In the genomic region with DNA sequence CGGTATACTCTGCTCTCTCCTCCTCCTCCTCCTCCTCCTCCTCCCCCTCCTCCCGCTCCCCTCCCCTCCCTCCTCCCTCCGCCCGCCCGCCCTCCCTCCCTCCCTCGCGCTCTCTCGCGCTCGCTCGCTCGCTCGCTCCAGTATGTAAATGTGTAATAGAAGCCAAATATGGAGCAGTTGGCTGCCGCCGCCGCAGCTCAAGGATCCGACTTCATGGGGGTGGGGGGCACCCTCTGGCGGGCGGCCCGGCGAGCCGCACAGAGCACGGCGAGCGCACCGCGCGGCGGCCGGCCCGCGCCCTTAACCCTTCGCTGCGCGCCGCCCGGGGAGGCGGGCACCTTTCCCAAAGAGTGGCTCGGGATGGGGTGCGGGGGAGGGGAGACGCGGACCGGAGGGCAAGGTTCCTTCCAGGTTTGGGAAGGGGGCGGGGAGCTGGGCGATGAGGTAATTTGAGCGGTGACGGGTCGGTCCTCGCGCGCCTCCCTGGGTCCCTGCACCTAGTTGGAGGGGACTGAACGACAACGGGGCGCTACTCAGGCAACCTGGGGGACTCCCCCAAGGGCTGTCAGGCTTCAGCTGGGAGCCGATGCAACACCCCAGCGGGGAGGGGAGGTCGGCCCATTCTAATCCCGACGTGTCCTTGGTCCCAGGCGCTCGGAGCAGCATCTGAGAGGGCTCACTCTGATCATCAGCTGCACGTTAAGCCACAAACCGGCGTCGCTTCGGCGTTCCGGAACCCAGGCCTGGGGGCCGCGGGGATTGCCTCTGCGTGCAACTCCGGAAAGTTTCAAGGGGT, we compare ENCODE assay signal across 8 cellular contexts. TPM values are rescaled to one million over a fixed set of nuclear protein-coding genes. Genes with fewer than 3 reads are reported as not detected.
A peak's percentile ranks its signal among the peaks of the same experiment; 100 is the strongest.
DNase-seq lines count a peak whose midpoint lies in the region; ATAC-seq and TF ChIP-seq lines count a peak whose summit lies in the region.

No MANE protein-coding gene starts in this region.

- peak overlapping the region; percentile 100 for H3K4me3 Mint-ChIP-seq in activated CD8-positive, alpha-beta memory T cell treated with anti-CD3 and anti-CD28 coated beads, Interleukin-2, amount 10 ng/mL, durations not matched to agents 7 days and 5 days
- H3K4me3 Mint-ChIP-seq in mesothelial cell of epicardium, result peak overlapping the region; percentile 97

- H3K9ac ChIP-seq in endocrine pancreas (ENCODE audit: control insufficient read depth, insufficient read depth, low read length), result peak overlapping the region; percentile 83

- TF ChIP-seq CTCF in AG09309 (IDR thresholded peaks at IDR 0.05; ENCODE audit: control insufficient read depth, insufficient read depth, low read depth, low read length, missing control alignments) (peak; percentile 21), mesothelial cell of epicardium (IDR thresholded peaks at IDR 0.05; ENCODE audit: unreplicated experiment) (no peak)

- H3K4me3 ChIP-seq in AG09309 (ENCODE audit: control insufficient read depth, low read depth, low read length) (peak overlapping the region; percentile 92), endocrine pancreas (ENCODE audit: control insufficient read depth, insufficient read depth, low read length) (peak overlapping the region; percentile 92)

- H3K9me3 ChIP-seq in endocrine pancreas (ENCODE audit: control insufficient read depth, low read length), result no peaks in the 10 kb centered on the region

- CTCF ChIA-PET in activated CD8-positive, alpha-beta memory T cell treated with anti-CD3 and anti-CD28 coated beads, Interleukin-2, amount 10 ng/mL, durations not matched to agents 7 days and 5 days (lab: Charles Lee), result interaction anchor here (0.7 to 5.8 kb wide), 41 partner anchors 11 to 442 kb away, joined by 3 to 60 read pairs (median 5); no protein-coding TSS in a partner anchor

- peaks cover 13% of the 10 kb centered on the region for H3K4me1 ChIP-seq in endocrine pancreas (ENCODE audit: control insufficient read depth, insufficient read depth, low read length)

- no peaks in the 10 kb centered on the region for H3K27me3 ChIP-seq in endocrine pancreas (ENCODE audit: control insufficient read depth, insufficient read depth, low read length)

- peaks cover 14% of the 10 kb centered on the region for H3K36me3 Mint-ChIP-seq in activated CD8-positive, alpha-beta memory T cell treated with anti-CD3 and anti-CD28 coated beads, Interleukin-2, amount 10 ng/mL, durations not matched to agents 7 days and 5 days
- H3K36me3 Mint-ChIP-seq in mesothelial cell of epicardium, result no peaks in the 10 kb centered on the region

- no peaks in the 10 kb centered on the region for H3K27me3 Mint-ChIP-seq in activated CD8-positive, alpha-beta memory T cell treated with anti-CD3 and anti-CD28 coated beads, Interleukin-2, amount 10 ng/mL, durations not matched to agents 7 days and 5 days
- H3K27me3 Mint-ChIP-seq in mesothelial cell of epicardium (ENCODE audit: low read depth), result no peaks in the 10 kb centered on the region

- H3K27ac Mint-ChIP-seq in activated CD8-positive, alpha-beta memory T cell treated with anti-CD3 and anti-CD28 coated beads, Interleukin-2, amount 10 ng/mL, durations not matched to agents 7 days and 5 days, result peak overlapping the region; percentile 99
- H3K27ac Mint-ChIP-seq in mesothelial cell of epicardium, result peak overlapping the region; percentile 99

- no peaks in the 10 kb centered on the region for H3K9me3 Mint-ChIP-seq in activated CD8-positive, alpha-beta memory T cell treated with anti-CD3 and anti-CD28 coated beads, Interleukin-2, amount 10 ng/mL, durations not matched to agents 7 days and 5 days (ENCODE audit: low read depth)
- H3K9me3 Mint-ChIP-seq in mesothelial cell of epicardium, result no peaks in the 10 kb centered on the region

- ATAC-seq in GM18861 (IDR thresholded peaks at IDR 0.05; ENCODE audit: unreplicated experiment) (peak; percentile 29), HG03095 (IDR thresholded peaks at IDR 0.05; ENCODE audit: unreplicated experiment) (peak; percentile 46)
- peak; percentile 68 for ATAC-seq in activated CD8-positive, alpha-beta memory T cell treated with anti-CD3 and anti-CD28 coated beads, Interleukin-2, amount 10 ng/mL, durations not matched to agents 7 days and 5 days

- peak; percentile 66 for DNase-seq in AG09309 (ENCODE audit: low read depth)
- DNase-seq in NCI-H748 (lab: John Stamatoyannopoulos, UW; ENCODE audit: unreplicated experiment), result peak; percentile 94
- DNase-seq in activated CD8-positive, alpha-beta memory T cell treated with anti-CD3 and anti-CD28 coated beads, Interleukin-2, amount 10 ng/mL, durations not matched to agents 7 days and 5 days, result peak; percentile 95
- DNase-seq in mesothelial cell of epicardium (ENCODE audit: low spot score in 2 of 2, unreplicated experiment in 2 of 2), result peak; percentile 67 to 80
- peak; percentile 68 to 70 for DNase-seq in stimulated activated CD8-positive, alpha-beta memory T cell treated with anti-CD3 and anti-CD28 coated beads, Interleukin-15, amount 100 ng/mL, for 4 hours (ENCODE audit: low read depth in 2 of 2)

- H3K36me3 ChIP-seq in endocrine pancreas (ENCODE audit: control insufficient read depth, insufficient read depth, low read length), result no peaks in the 10 kb centered on the region

- peaks cover 59% of the 10 kb centered on the region for H3K4me1 Mint-ChIP-seq in activated CD8-positive, alpha-beta memory T cell treated with anti-CD3 and anti-CD28 coated beads, Interleukin-2, amount 10 ng/mL, durations not matched to agents 7 days and 5 days
- H3K4me1 Mint-ChIP-seq in mesothelial cell of epicardium, result peaks cover 54% of the 10 kb centered on the region

RNA-seq across cellular contexts. Expression of gene ATXN1, which starts 0.4 kb away (rescaled TPM):
- 100 to 1,000 TPM in 1 of 2 experiments, 10 to 100 TPM in 1; 84.6 to 117 TPM for total RNA-seq in activated CD8-positive, alpha-beta memory T cell treated with anti-CD3 and anti-CD28 coated beads, Interleukin-2, amount 10 ng/mL, durations not matched to agents 7 days and 5 days
- total RNA-seq in mesothelial cell of epicardium, result 54.6 to 62.9 TPM (median 59.5 TPM) in 3 replicates

Comparison
In these comparisons a context has a peak if more than half of its experiments do, and no peak if none do; other contexts are left out.
1. Peak in every context shown above with its lines: DNase-seq, ATAC-seq and H3K4me3 ChIP-seq.